ENCODE assay signal across 26 cellular contexts in genomic region chr3:65330072-65330471, GRCh38.
A peak's percentile ranks its signal among the peaks of the same experiment; 100 is the strongest.
DNase-seq lines count a peak whose midpoint lies in the region; ATAC-seq and TF ChIP-seq lines count a peak whose summit lies in the region.
"Had no signal": no experiment of that assay in that cellular context is flagged by ENCODE, and none has a peak within 500 bp of the region (broad histone marks: within the 10 kb centered on the region; RNA-seq: fewer than 3 reads in every experiment).

No MANE protein-coding gene starts in this region.

- H3K9me3 ChIP-seq in right atrium auricular region: no peaks in the 10 kb centered on the region
- no peaks in the 10 kb centered on the region for H3K9me3 ChIP-seq in tibial nerve
- H3K9me3 ChIP-seq: BLaER1, Caco-2, right lobe of liver, SJCRH30 had no signal

- intact Hi-C loops in left ventricle myocardium superior (cut with micrococcal nuclease): no loop called here

- no peak for TF ChIP-seq CTCF in right atrium auricular region (IDR thresholded peaks at IDR 0.05)
- no peak for TF ChIP-seq CTCF in tibial nerve (IDR thresholded peaks at IDR 0.05)

- WGBS in tibial nerve, 2 donors: 8 to 20% methylated on average over 6 of the region's 6 CpGs

- H3K27me3 ChIP-seq in right atrium auricular region: no peaks in the 10 kb centered on the region
- H3K27me3 ChIP-seq in tibial nerve: no peaks in the 10 kb centered on the region
- H3K27me3 ChIP-seq: BLaER1, brain microvascular endothelial cell, right lobe of liver, SJCRH30 had no signal

- peak; percentile 13 to 73 for TF ChIP-seq EP300 in tibial nerve (IDR thresholded peaks at IDR 0.05)

- peak overlapping the region in 1 of 2 donors; percentile 4 for H3K27ac ChIP-seq in right atrium auricular region
- peak overlapping the region; percentile 58 to 93 (median 78) for H3K27ac ChIP-seq in tibial nerve
- H3K27ac ChIP-seq: BLaER1, brain microvascular endothelial cell, right lobe of liver, SJCRH30 had no signal

- H3K4me3 ChIP-seq in right atrium auricular region: no peak overlapping the region
- H3K4me3 ChIP-seq in tibial nerve: no peak overlapping the region
- H3K4me3 ChIP-seq: BLaER1, right lobe of liver, SJCRH30 had no signal

- DNase-seq in left ventricle myocardium superior: no peak
- DNase-seq in right atrium auricular region (ENCODE audit: low spot score): no peak
- DNase-seq in amniotic epithelial cell (ENCODE audit: low read depth): peak; percentile 69
- peak; percentile 76 for DNase-seq in fibroblast of peridontal ligament (ENCODE audit: extremely low read depth)
- DNase-seq in tibial nerve (ENCODE audit: low spot score in 2 of 2): no peak
- DNase-seq in stimulated activated naive CD8-positive, alpha-beta T cell treated with anti-CD3 and anti-CD28 coated beads, Interleukin-15, Interleukin-2, amounts not matched to agents 100 U/mL and 50 U/mL, for 24 hours: no peak
- no peak for DNase-seq in HT-29 (ENCODE audit: low spot score)
- DNase-seq: activated CD4-positive, alpha-beta T cell treated with anti-CD3 and anti-CD28 coated beads for 4 hours; brain microvascular endothelial cell; Caco-2; cortex of kidney; DMS79 treated with DMSO at 0.1 percent for 48 hours; endodermal cell; midbrain; natural killer cell; NCI-H69; PC-3; right lobe of liver; SJCRH30; stimulated activated CD4-positive, alpha-beta T cell treated with anti-CD3 and anti-CD28 coated beads, Interleukin-15, amount 100 ng/mL, for 24 hours; stimulated activated CD8-positive, alpha-beta memory T cell treated with anti-CD3 and anti-CD28 coated beads, Interleukin-4, amount 100 ng/mL, for 48 hours; substantia nigra had no signal

- H3K4me1 ChIP-seq in right atrium auricular region: peaks cover 0 to 13% of the 10 kb centered on the region in 2 donors
- H3K4me1 ChIP-seq in tibial nerve: peaks cover 0 to 61% (median 10%) of the 10 kb centered on the region in 4 donors
- H3K4me1 ChIP-seq: BLaER1, Caco-2, right lobe of liver, SJCRH30 had no signal

- TF ChIP-seq POLR2A in tibial nerve (IDR thresholded peaks at IDR 0.05): no peak

- H3K36me3 ChIP-seq in right atrium auricular region: no peaks in the 10 kb centered on the region
- no peaks in the 10 kb centered on the region for H3K36me3 ChIP-seq in tibial nerve
- H3K36me3 ChIP-seq: BLaER1, brain microvascular endothelial cell, right lobe of liver, SJCRH30 had no signal

- ATAC-seq in left ventricle myocardium superior (peak; percentile 31), GM19324 (IDR thresholded peaks at IDR 0.05; ENCODE audit: low FRiP score, unreplicated experiment) (no peak)
- no peak for ATAC-seq in stimulated activated naive CD8-positive, alpha-beta T cell treated with anti-CD3 and anti-CD28 coated beads, Interleukin-15, Interleukin-2, amounts not matched to agents 100 U/mL and 50 U/mL, for 24 hours
- ATAC-seq: activated naive CD4-positive, alpha-beta T cell treated with anti-CD3 and anti-CD28 coated beads, Interleukin-2, amount 50 U/mL, for 72 hours; left lobe of liver; natural killer cell; PC-3 had no signal

Comparison
In these comparisons a context has a peak if more than half of its experiments do, and no peak if none do; other contexts are left out.
1. DNase-seq: peak in amniotic epithelial cell (single experiment) and fibroblast of peridontal ligament (single experiment); none in left ventricle myocardium superior (single experiment), right atrium auricular region (single experiment), tibial nerve (0 of 2), stimulated activated naive CD8-positive, alpha-beta T cell treated with anti-CD3 and anti-CD28 coated beads, Interleukin-15, Interleukin-2, amounts not matched to agents 100 U/mL and 50 U/mL, for 24 hours (single experiment) and HT-29 (single experiment).